Comparison of ENCODE assay signal across 1 cellular context in genomic region chr1:223153177-223154119, GRCh38.
TF ChIP-seq lines count a peak whose summit lies in the region.

No MANE protein-coding gene starts in this region.

TF ChIP-seq in SK-N-SH treated with all-trans-retinoic acid at 6 μM for 48 hours, 23 proteins besides CTCF, POLR2A, EP300 and RAD21:
- TF ChIP-seq, protein P1, sequence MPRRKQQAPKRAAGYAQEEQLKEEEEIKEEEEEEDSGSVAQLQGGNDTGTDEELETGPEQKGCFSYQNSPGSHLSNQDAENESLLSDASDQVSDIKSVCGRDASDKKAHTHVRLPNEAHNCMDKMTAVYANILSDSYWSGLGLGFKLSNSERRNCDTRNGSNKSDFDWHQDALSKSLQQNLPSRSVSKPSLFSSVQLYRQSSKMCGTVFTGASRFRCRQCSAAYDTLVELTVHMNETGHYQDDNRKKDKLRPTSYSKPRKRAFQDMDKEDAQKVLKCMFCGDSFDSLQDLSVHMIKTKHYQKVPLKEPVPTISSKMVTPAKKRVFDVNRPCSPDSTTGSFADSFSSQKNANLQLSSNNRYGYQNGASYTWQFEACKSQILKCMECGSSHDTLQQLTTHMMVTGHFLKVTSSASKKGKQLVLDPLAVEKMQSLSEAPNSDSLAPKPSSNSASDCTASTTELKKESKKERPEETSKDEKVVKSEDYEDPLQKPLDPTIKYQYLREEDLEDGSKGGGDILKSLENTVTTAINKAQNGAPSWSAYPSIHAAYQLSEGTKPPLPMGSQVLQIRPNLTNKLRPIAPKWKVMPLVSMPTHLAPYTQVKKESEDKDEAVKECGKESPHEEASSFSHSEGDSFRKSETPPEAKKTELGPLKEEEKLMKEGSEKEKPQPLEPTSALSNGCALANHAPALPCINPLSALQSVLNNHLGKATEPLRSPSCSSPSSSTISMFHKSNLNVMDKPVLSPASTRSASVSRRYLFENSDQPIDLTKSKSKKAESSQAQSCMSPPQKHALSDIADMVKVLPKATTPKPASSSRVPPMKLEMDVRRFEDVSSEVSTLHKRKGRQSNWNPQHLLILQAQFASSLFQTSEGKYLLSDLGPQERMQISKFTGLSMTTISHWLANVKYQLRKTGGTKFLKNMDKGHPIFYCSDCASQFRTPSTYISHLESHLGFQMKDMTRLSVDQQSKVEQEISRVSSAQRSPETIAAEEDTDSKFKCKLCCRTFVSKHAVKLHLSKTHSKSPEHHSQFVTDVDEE (CRISPR knock-in tag; IDR thresholded peaks at IDR 0.05), result no peak
- TF ChIP-seq SNAI2 (CRISPR knock-in tag; IDR thresholded peaks at IDR 0.05) (no peak), ZNF565 (CRISPR knock-in tag; conservative IDR thresholded peaks at IDR 0.05; ENCODE audit: low read depth) (no peak), ZFP30 (CRISPR knock-in tag; IDR thresholded peaks at IDR 0.05) (no peak), TOX (CRISPR knock-in tag; IDR thresholded peaks at IDR 0.05; ENCODE audit: borderline replicate concordance) (no peak)
TF ChIP-seq in SK-N-SH treated with all-trans-retinoic acid at 6 μM for 48 hours: peak in this region for 0.
